Comparison of ENCODE assay signal across 20 cellular contexts in the genomic region with DNA sequence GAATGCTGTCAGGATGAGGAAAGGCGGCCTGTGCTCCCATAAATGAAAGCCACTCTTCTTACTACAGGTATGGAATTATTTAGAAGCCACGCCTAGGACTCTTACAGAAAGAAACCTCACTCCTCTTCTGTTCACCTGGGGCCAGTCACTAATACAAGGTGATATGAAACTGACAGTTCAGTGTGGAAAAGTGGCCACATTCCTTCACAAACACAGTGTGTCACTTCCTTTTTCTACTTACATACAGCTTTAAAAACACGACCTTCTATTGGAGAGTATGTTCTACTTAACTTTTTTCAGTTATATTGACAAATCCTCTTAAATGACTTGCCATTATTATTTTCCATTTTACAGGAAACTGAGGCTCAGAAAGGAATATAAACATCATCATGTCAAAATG.
"Had no signal": no experiment of that assay in that cellular context is flagged by ENCODE, and none has a peak within 500 bp of the region (broad histone marks: within the 10 kb centered on the region; RNA-seq: fewer than 3 reads in every experiment).

No MANE protein-coding gene starts in this region.

- H3K4me3 ChIP-seq: coronary artery, dorsolateral prefrontal cortex, ovary, right atrium auricular region, sigmoid colon, skin epidermis, testis, transverse colon had no signal

- H3K36me3 ChIP-seq: ovary, right atrium auricular region, sigmoid colon, transverse colon had no signal

- DNase-seq: dorsolateral prefrontal cortex; effector CD8-positive, alpha-beta T cell; islet precursor cell; natural killer cell; nucleus accumbens; ovary; sigmoid colon; stimulated activated CD4-positive, alpha-beta T cell treated with anti-CD3 and anti-CD28 coated beads, Interleukin-2, amount 100 ng/mL, for 24 hours; stimulated activated CD4-positive, alpha-beta T cell treated with anti-CD3 and anti-CD28 coated beads, Interleukin-4, amount 100 ng/mL, for 4 hours; stimulated activated naive B cell treated with anti-CD40 and anti-IgM and Interleukin-4, amounts not matched to agents 10 μg/mL and 1 μg/mL and 100 μg/mL, for 72 hours; stimulated activated naive CD8-positive, alpha-beta T cell treated with anti-CD3 and anti-CD28 coated beads, Interleukin-15, amount 100 ng/mL, for 72 hours; testis; transverse colon had no signal

- H3K27me3 ChIP-seq: dorsolateral prefrontal cortex, ovary, right atrium auricular region, sigmoid colon, testis, transverse colon had no signal

- ATAC-seq: esophagus mucosa; left lobe of liver; natural killer cell; stimulated activated naive B cell treated with anti-CD40 and anti-IgM and Interleukin-4, amounts not matched to agents 10 μg/mL and 1 μg/mL and 100 μg/mL, for 72 hours; stimulated activated naive CD8-positive, alpha-beta T cell treated with anti-CD3 and anti-CD28 coated beads, Interleukin-15, amount 100 ng/mL, for 72 hours had no signal

- H3K36me3 Mint-ChIP-seq: natural killer cell had no signal

- H3K4me1 Mint-ChIP-seq: natural killer cell; stimulated activated naive CD8-positive, alpha-beta T cell treated with anti-CD3 and anti-CD28 coated beads, Interleukin-15, amount 100 ng/mL, for 72 hours had no signal

- FAIRE-seq: frontal cortex had no signal

- H3K27me3 Mint-ChIP-seq: stimulated activated naive B cell treated with anti-CD40 and anti-IgM and Interleukin-4, amounts not matched to agents 10 μg/mL and 1 μg/mL and 100 μg/mL, for 72 hours; stimulated activated naive CD8-positive, alpha-beta T cell treated with anti-CD3 and anti-CD28 coated beads, Interleukin-15, amount 100 ng/mL, for 72 hours had no signal

- H3K27ac Mint-ChIP-seq: natural killer cell had no signal

- H3K4me3 Mint-ChIP-seq: natural killer cell; neural crest cell; stimulated activated naive B cell treated with anti-CD40 and anti-IgM and Interleukin-4, amounts not matched to agents 10 μg/mL and 1 μg/mL and 100 μg/mL, for 72 hours; stimulated activated naive CD8-positive, alpha-beta T cell treated with anti-CD3 and anti-CD28 coated beads, Interleukin-15, amount 100 ng/mL, for 72 hours had no signal
